In genomic region chr2:206824219-206824618, GRCh38 we compare ENCODE assay signal across 27 cellular contexts.
"Had no signal": no experiment of that assay in that cellular context is flagged by ENCODE, and none has a peak within 500 bp of the region (broad histone marks: within the 10 kb centered on the region; RNA-seq: fewer than 3 reads in every experiment).

No MANE protein-coding gene starts in this region.

- H3K27ac ChIP-seq: body of pancreas, left lung, skin epidermis, WERI-Rb-1 had no signal

- H3K9me3 Mint-ChIP-seq: activated CD4-positive, alpha-beta T cell treated with anti-CD3 and anti-CD28 coated beads, Interleukin-2, amount 10 ng/mL, durations not matched to agents 7 days and 5 days; activated CD8-positive, alpha-beta T cell treated with anti-CD3 and anti-CD28 coated beads for 36 hours; activated naive CD4-positive, alpha-beta T cell treated with anti-CD3 and anti-CD28 coated beads, Interleukin-2, amount 10 ng/mL, durations not matched to agents 7 days and 5 days; dendritic cell treated with granulocyte-macrophage colony-stimulating factor and Interleukin-4, amounts not matched to agents 40 ng/mL and 50 ng/mL, for 4 days; mesothelial cell of epicardium; naive thymus-derived CD8-positive, alpha-beta T cell; stimulated activated naive CD8-positive, alpha-beta T cell treated with anti-CD3 and anti-CD28 coated beads, Interleukin-15, amount 100 ng/mL, for 72 hours; T-helper 1 cell treated with Interleukin-12 subunit alpha and Interleukin-12 subunit beta and Interleukin-4 antibody, amounts not matched to agents 30 μg/mL and 1 μg/mL, for 36 hours had no signal

- H3K27ac Mint-ChIP-seq: activated CD4-positive, alpha-beta T cell treated with anti-CD3 and anti-CD28 coated beads, Interleukin-2, amount 10 ng/mL, durations not matched to agents 7 days and 5 days; activated CD8-positive, alpha-beta memory T cell treated with anti-CD3 and anti-CD28 coated beads, Interleukin-2, amount 10 ng/mL, durations not matched to agents 7 days and 5 days; activated CD8-positive, alpha-beta T cell treated with anti-CD3 and anti-CD28 coated beads for 36 hours; activated naive CD4-positive, alpha-beta T cell treated with anti-CD3 and anti-CD28 coated beads, Interleukin-2, amount 10 ng/mL, durations not matched to agents 7 days and 5 days; dendritic cell treated with granulocyte-macrophage colony-stimulating factor and Interleukin-4, amounts not matched to agents 40 ng/mL and 50 ng/mL, for 4 days; mesothelial cell of epicardium; progenitor cell of endocrine pancreas; stimulated activated naive CD8-positive, alpha-beta T cell treated with anti-CD3 and anti-CD28 coated beads, Interleukin-15, amount 100 ng/mL, for 72 hours; T-helper 1 cell treated with Interleukin-12 subunit alpha and Interleukin-12 subunit beta and Interleukin-4 antibody, amounts not matched to agents 30 μg/mL and 1 μg/mL, for 36 hours had no signal

- H3K4me3 Mint-ChIP-seq: activated CD4-positive, alpha-beta T cell treated with anti-CD3 and anti-CD28 coated beads, Interleukin-2, amount 10 ng/mL, durations not matched to agents 7 days and 5 days; activated CD8-positive, alpha-beta memory T cell treated with anti-CD3 and anti-CD28 coated beads, Interleukin-2, amount 10 ng/mL, durations not matched to agents 7 days and 5 days; activated CD8-positive, alpha-beta T cell treated with anti-CD3 and anti-CD28 coated beads for 36 hours; activated naive CD4-positive, alpha-beta T cell treated with anti-CD3 and anti-CD28 coated beads, Interleukin-2, amount 10 ng/mL, durations not matched to agents 7 days and 5 days; dendritic cell treated with granulocyte-macrophage colony-stimulating factor and Interleukin-4, amounts not matched to agents 40 ng/mL and 50 ng/mL, for 4 days; mesothelial cell of epicardium; naive thymus-derived CD8-positive, alpha-beta T cell; stimulated activated naive CD8-positive, alpha-beta T cell treated with anti-CD3 and anti-CD28 coated beads, Interleukin-15, amount 100 ng/mL, for 72 hours; T-helper 1 cell treated with Interleukin-12 subunit alpha and Interleukin-12 subunit beta and Interleukin-4 antibody, amounts not matched to agents 30 μg/mL and 1 μg/mL, for 36 hours had no signal

- H3K4me1 Mint-ChIP-seq: activated CD4-positive, alpha-beta T cell treated with anti-CD3 and anti-CD28 coated beads, Interleukin-2, amount 10 ng/mL, durations not matched to agents 7 days and 5 days; activated CD8-positive, alpha-beta memory T cell treated with anti-CD3 and anti-CD28 coated beads, Interleukin-2, amount 10 ng/mL, durations not matched to agents 7 days and 5 days; activated naive CD4-positive, alpha-beta T cell treated with anti-CD3 and anti-CD28 coated beads, Interleukin-2, amount 10 ng/mL, durations not matched to agents 7 days and 5 days; mesothelial cell of epicardium; naive thymus-derived CD8-positive, alpha-beta T cell; stimulated activated naive CD8-positive, alpha-beta T cell treated with anti-CD3 and anti-CD28 coated beads, Interleukin-15, amount 100 ng/mL, for 72 hours had no signal

- H3K4me3 ChIP-seq: body of pancreas, left lung, skin epidermis, tibial artery had no signal

- H3K36me3 ChIP-seq: left lung, WERI-Rb-1 had no signal

- DNase-seq: activated CD4-positive, alpha-beta T cell treated with anti-CD3 and anti-CD28 coated beads, Interleukin-2, amount 10 ng/mL, durations not matched to agents 7 days and 5 days; activated CD4-positive, CD25-positive, alpha-beta regulatory T cell treated with anti-CD3 and anti-CD28 coated beads, Interleukin-2, amount 50 U/mL, for 72 hours; activated CD8-positive, alpha-beta memory T cell treated with anti-CD3 and anti-CD28 coated beads, Interleukin-2, amount 10 ng/mL, durations not matched to agents 7 days and 5 days; activated CD8-positive, alpha-beta T cell treated with anti-CD3 and anti-CD28 coated beads for 36 hours; activated effector memory CD4-positive, alpha-beta T cell treated with anti-CD3 and anti-CD28 coated beads, Interleukin-2, amount 50 U/mL, for 16 hours; activated naive CD4-positive, alpha-beta T cell treated with anti-CD3 and anti-CD28 coated beads, Interleukin-2, amount 10 ng/mL, durations not matched to agents 7 days and 5 days; activated T-cell treated with anti-CD3 and anti-CD28 coated beads for 4 hours; body of pancreas; effector CD8-positive, alpha-beta T cell; erythroblast; foreskin melanocyte; glutamatergic neuron; hippocampal formation; kidney glomerular epithelial cell; left lung; mammary epithelial cell; naive thymus-derived CD8-positive, alpha-beta T cell; stimulated activated CD4-positive, alpha-beta T cell treated with anti-CD3 and anti-CD28 coated beads, Interleukin-1b, Interleukin-23, amount 100 ng/mL, for 48 hours; stimulated activated naive CD8-positive, alpha-beta T cell treated with anti-CD3 and anti-CD28 coated beads, Interleukin-15, amount 100 ng/mL, for 72 hours; T1000; tibial artery; WERI-Rb-1 had no signal

- H3K27me3 ChIP-seq: body of pancreas, left lung, tibial artery had no signal

- H3K27me3 Mint-ChIP-seq: activated CD4-positive, alpha-beta T cell treated with anti-CD3 and anti-CD28 coated beads, Interleukin-2, amount 10 ng/mL, durations not matched to agents 7 days and 5 days; activated CD8-positive, alpha-beta memory T cell treated with anti-CD3 and anti-CD28 coated beads, Interleukin-2, amount 10 ng/mL, durations not matched to agents 7 days and 5 days; activated CD8-positive, alpha-beta T cell treated with anti-CD3 and anti-CD28 coated beads for 36 hours; activated naive CD4-positive, alpha-beta T cell treated with anti-CD3 and anti-CD28 coated beads, Interleukin-2, amount 10 ng/mL, durations not matched to agents 7 days and 5 days; dendritic cell treated with granulocyte-macrophage colony-stimulating factor and Interleukin-4, amounts not matched to agents 40 ng/mL and 50 ng/mL, for 4 days; naive thymus-derived CD8-positive, alpha-beta T cell; progenitor cell of endocrine pancreas; stimulated activated naive CD8-positive, alpha-beta T cell treated with anti-CD3 and anti-CD28 coated beads, Interleukin-15, amount 100 ng/mL, for 72 hours had no signal

- ATAC-seq: activated CD8-positive, alpha-beta memory T cell treated with anti-CD3 and anti-CD28 coated beads, Interleukin-2, amount 10 ng/mL, durations not matched to agents 7 days and 5 days; activated CD8-positive, alpha-beta T cell treated with anti-CD3 and anti-CD28 coated beads for 36 hours; body of pancreas; left lung; naive thymus-derived CD8-positive, alpha-beta T cell; stimulated activated naive CD8-positive, alpha-beta T cell treated with anti-CD3 and anti-CD28 coated beads, Interleukin-15, amount 100 ng/mL, for 72 hours had no signal

- H3K36me3 Mint-ChIP-seq: activated CD8-positive, alpha-beta memory T cell treated with anti-CD3 and anti-CD28 coated beads, Interleukin-2, amount 10 ng/mL, durations not matched to agents 7 days and 5 days; activated naive CD4-positive, alpha-beta T cell treated with anti-CD3 and anti-CD28 coated beads, Interleukin-2, amount 10 ng/mL, durations not matched to agents 7 days and 5 days; mesothelial cell of epicardium had no signal

- H3K9me3 ChIP-seq: body of pancreas, left lung, tibial artery had no signal

- H3K4me1 ChIP-seq: body of pancreas, left lung had no signal
